In the genomic region with DNA sequence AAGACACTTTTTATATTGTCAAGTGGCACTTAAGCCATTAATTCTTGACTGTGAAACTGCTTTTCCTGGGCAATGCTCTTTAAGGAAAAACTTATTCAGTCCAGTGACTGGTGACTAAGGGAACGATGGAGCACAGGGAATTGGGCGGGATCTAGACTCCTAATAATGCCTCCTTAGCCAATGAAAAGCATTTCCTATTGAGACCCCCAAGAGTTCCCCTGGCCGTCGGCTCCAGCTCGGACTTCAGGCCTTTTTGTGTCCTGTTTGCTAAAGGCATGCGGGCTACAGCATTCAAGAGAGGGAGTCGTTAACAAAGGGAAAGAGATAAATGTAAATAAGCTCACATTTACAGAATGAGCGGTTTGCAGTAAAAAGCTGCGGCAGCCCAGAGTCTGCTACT, we compare ENCODE assay signal across 11 cellular contexts. TPM values are rescaled to one million over a fixed set of nuclear protein-coding genes. Genes with fewer than 3 reads are reported as not detected.
DNase-seq lines count a peak whose midpoint lies in the region; ATAC-seq and TF ChIP-seq lines count a peak whose summit lies in the region.
"Had no signal": no experiment of that assay in that cellular context is flagged by ENCODE, and none has a peak within 500 bp of the region (broad histone marks: within the 10 kb centered on the region; RNA-seq: fewer than 3 reads in every experiment).

Gene LPAR4 (plus strand): TSS at position 250 of the 400 bp plus-strand sequence. CDS start 7,150 bp downstream, outside the sequence.

- H3K27me3 ChIP-seq in GM23338 (ENCODE audit: insufficient read depth) (no peaks in the 10 kb centered on the region), psoas muscle (ENCODE audit: insufficient read depth in 3 of 3, low read length in 2 of 3) (peaks cover 0 to 25% (median 0%) of the 10 kb centered on the region in 3 donors)

- H3K27ac ChIP-seq in GM23338 (ENCODE audit: low read depth) (peak within 1 kb of the TSS; percentile 95), psoas muscle (no peak within 1 kb of the TSS)

- peak within 1 kb of the TSS; percentile 75 for H3K4me3 Mint-ChIP-seq in GM23338
- no peak within 1 kb of the TSS for H3K4me3 Mint-ChIP-seq in stimulated activated memory B cell treated with anti-CD40 and anti-IgM and Interleukin-4, amounts not matched to agents 10 μg/mL and 1 μg/mL and 100 μg/mL, for 72 hours
- H3K4me3 Mint-ChIP-seq: activated B cell treated with CpG ODN at 0.5 μM for 24 hours had no signal

- H3K36me3 ChIP-seq in GM23338 (ENCODE audit: insufficient read depth) (no peaks in the 10 kb centered on the region), psoas muscle (ENCODE audit: insufficient read depth in 1 of 2, low read depth in 1 of 2) (no peaks in the 10 kb centered on the region)

- 6 to 22% (median 8%) methylated on average over 9 of the region's 9 CpGs for WGBS in psoas muscle, 3 donors

- intact Hi-C loops in psoas muscle (cut with DNase I) = no loop called here

- H3K4me3 ChIP-seq in GM23338 (peak within 1 kb of the TSS; percentile 53), retinal pigment epithelial cell (ENCODE audit: low read length) (peak within 1 kb of the TSS; percentile 40), psoas muscle (no peak within 1 kb of the TSS)
- H3K4me3 ChIP-seq: K562 had no signal

- peak within 1 kb of the TSS; percentile 81 for H3K4me2 ChIP-seq in GM23338

- H3K27me3 Mint-ChIP-seq in GM23338 (ENCODE audit: insufficient read depth, low read depth, poor library complexity) = peaks cover 3% of the 10 kb centered on the region
- no peaks in the 10 kb centered on the region for H3K27me3 Mint-ChIP-seq in stimulated activated memory B cell treated with anti-CD40 and anti-IgM and Interleukin-4, amounts not matched to agents 10 μg/mL and 1 μg/mL and 100 μg/mL, for 72 hours
- H3K27me3 Mint-ChIP-seq: activated B cell treated with CpG ODN at 0.5 μM for 24 hours had no signal

- peaks cover 30% of the 10 kb centered on the region for H3K4me1 ChIP-seq in GM23338 (ENCODE audit: insufficient read depth)
- no peaks in the 10 kb centered on the region for H3K4me1 ChIP-seq in psoas muscle

- DNase-seq in GM23338 (ENCODE audit: low spot score) = peak; percentile 72
- DNase-seq in cerebellum (ENCODE audit: low spot score) = no peak
- DNase-seq in iPS-NIHi7 (ENCODE audit: extremely low spot score) = peak; percentile 41
- DNase-seq in retinal pigment epithelial cell (ENCODE audit: low read depth) = no peak
- DNase-seq in NCI-H510A (lab: John Stamatoyannopoulos, UW) = no peak
- no peak for DNase-seq in psoas muscle
- DNase-seq in inferior parietal cortex (ENCODE audit: extremely low spot score) = no peak
- DNase-seq: activated B cell treated with CpG ODN at 0.5 μM for 24 hours, hippocampal formation had no signal

- no peaks in the 10 kb centered on the region for H3K9me3 Mint-ChIP-seq in GM23338
- no peaks in the 10 kb centered on the region for H3K9me3 Mint-ChIP-seq in stimulated activated memory B cell treated with anti-CD40 and anti-IgM and Interleukin-4, amounts not matched to agents 10 μg/mL and 1 μg/mL and 100 μg/mL, for 72 hours
- H3K9me3 Mint-ChIP-seq: activated B cell treated with CpG ODN at 0.5 μM for 24 hours had no signal

- ATAC-seq in GM23338 (peak; percentile 92), psoas muscle (no peak)
- ATAC-seq in stimulated activated memory B cell treated with anti-CD40 and anti-IgM and Interleukin-4, amounts not matched to agents 10 μg/mL and 1 μg/mL and 100 μg/mL, for 72 hours = no peak
- ATAC-seq: K562 had no signal

- peak within 1 kb of the TSS; percentile 94 for H3K27ac Mint-ChIP-seq in GM23338
- H3K27ac Mint-ChIP-seq in stimulated activated memory B cell treated with anti-CD40 and anti-IgM and Interleukin-4, amounts not matched to agents 10 μg/mL and 1 μg/mL and 100 μg/mL, for 72 hours = no peak within 1 kb of the TSS
- H3K27ac Mint-ChIP-seq: activated B cell treated with CpG ODN at 0.5 μM for 24 hours had no signal

- peaks cover 13% of the 10 kb centered on the region; the same call in 1 of the 2 replicates for H3K79me2 ChIP-seq in GM23338 (replicated peaks; ENCODE audit: insufficient read depth)

- no peaks in the 10 kb centered on the region; the same call in 2 of the 3 replicates for H3K36me3 Mint-ChIP-seq in GM23338 (ENCODE audit: low read depth)
- no peaks in the 10 kb centered on the region for H3K36me3 Mint-ChIP-seq in stimulated activated memory B cell treated with anti-CD40 and anti-IgM and Interleukin-4, amounts not matched to agents 10 μg/mL and 1 μg/mL and 100 μg/mL, for 72 hours

- no peaks in the 10 kb centered on the region for H4K20me1 ChIP-seq in GM23338 (replicated peaks; ENCODE audit: insufficient read depth)

- peak within 1 kb of the TSS; percentile 8; the same call in 1 of the 2 replicates for H2AFZ ChIP-seq in GM23338

- H3F3A ChIP-seq in GM23338 (replicated peaks; ENCODE audit: low read depth) = no peaks in the 10 kb centered on the region

- H3K9me3 ChIP-seq in psoas muscle = no peaks in the 10 kb centered on the region

- no peak for TF ChIP-seq CTCF in GM23338 (conservative IDR thresholded peaks at IDR 0.05; ENCODE audit: low read depth in 2 of 2)
- no peak for TF ChIP-seq CTCF in retinal pigment epithelial cell (conservative IDR thresholded peaks at IDR 0.05; ENCODE audit: low read depth, low read length)
- no peak for TF ChIP-seq CTCF in psoas muscle (IDR thresholded peaks at IDR 0.05)

- no peaks in the 10 kb centered on the region for H3K9me2 ChIP-seq in GM23338 (ENCODE audit: insufficient read depth)

- H3K4me1 Mint-ChIP-seq in GM23338 = peaks cover 29% of the 10 kb centered on the region
- no peaks in the 10 kb centered on the region for H3K4me1 Mint-ChIP-seq in stimulated activated memory B cell treated with anti-CD40 and anti-IgM and Interleukin-4, amounts not matched to agents 10 μg/mL and 1 μg/mL and 100 μg/mL, for 72 hours

TF ChIP-seq in GM23338, 12 proteins besides CTCF, POLR2A, EP300 and RAD21 (continues in another document):
- TF ChIP-seq EZH2phosphoT487 (IDR thresholded peaks at IDR 0.05; ENCODE audit: unreplicated experiment) (no peak), EZH2 (IDR thresholded peaks at IDR 0.05; ENCODE audit: low read depth, unreplicated experiment) (no peak), STAT1 (IDR thresholded peaks at IDR 0.05; ENCODE audit: unreplicated experiment) (no peak), JUNB (IDR thresholded peaks at IDR 0.05; ENCODE audit: unreplicated experiment) (no peak), ZNF331 (CRISPR knock-in tag; IDR thresholded peaks at IDR 0.05; ENCODE audit: low read depth) (no peak), POLR2AphosphoS5 (IDR thresholded peaks at IDR 0.05; ENCODE audit: low read depth) (no peak), NANOG (IDR thresholded peaks at IDR 0.05; ENCODE audit: borderline replicate concordance) (no peak), CREB1 (CRISPR knock-in tag; IDR thresholded peaks at IDR 0.05; ENCODE audit: low read depth) (no peak)

RNA-seq across cellular contexts. Expression of gene LPAR4, which starts in this region (rescaled TPM):
- total RNA-seq in GM23338 (2014; rRNA removed; shearing (Covaris generic)) = 14.2 and 14.9 TPM in 2 replicates
- 13.0 and 14.1 TPM in 2 replicates for polyA plus RNA-seq in GM23338 (2016; fragmentation: Nextera tagmentation; extraction: Ambion mirVana)
- 10.9 TPM for total RNA-seq in cerebellum
- total RNA-seq in psoas muscle = not detected
- under 1 TPM in 2 of 3 donors, not detected in 1; 0.01 to 0.03 TPM for polyA plus RNA-seq in psoas muscle
- total RNA-seq: K562 had no signal
- polyA plus RNA-seq: K562 had no signal

Comparison
In these comparisons a context has a peak if more than half of its experiments do, and no peak if none do; other contexts are left out.
1. RNA of gene LPAR4 (polyA plus RNA-seq): 13.0 to 14.1 TPM in GM23338; 0.01 to 0.03 TPM in psoas muscle; every median in the first group is over 10 times any median in the second.
2. DNase-seq: peak in GM23338 (single experiment) and iPS-NIHi7 (single experiment); none in cerebellum (single experiment), retinal pigment epithelial cell (single experiment), NCI-H510A (single experiment), psoas muscle (0 of 2) and inferior parietal cortex (single experiment).